8 cellular contexts compared by ENCODE assay signal in genomic region chr19:14450168-14450874, GRCh38. TPM values are rescaled to one million over a fixed set of nuclear protein-coding genes. Genes with fewer than 3 reads are reported as not detected.
A peak's percentile ranks its signal among the peaks of the same experiment; 100 is the strongest.
DNase-seq lines count a peak whose midpoint lies in the region; ATAC-seq, FAIRE-seq and TF ChIP-seq lines count a peak whose summit lies in the region.

No MANE protein-coding gene starts in this region.

- peak; percentile 67 for ATAC-seq in activated naive CD8-positive, alpha-beta T cell treated with anti-CD3 and anti-CD28 coated beads, Interleukin-2, amount 50 U/mL, for 24 hours
- no peak for ATAC-seq in GM21576 (IDR thresholded peaks at IDR 0.05; ENCODE audit: unreplicated experiment)

- H2BK12ac ChIP-seq in neuronal stem cell (ENCODE audit: low read length) = no peak overlapping the region

- H3K36me3 Mint-ChIP-seq in activated naive CD8-positive, alpha-beta T cell treated with anti-CD3 and anti-CD28 coated beads, Interleukin-2, amount 50 U/mL, for 24 hours (ENCODE audit: low read depth) = peaks cover 40% of the 10 kb centered on the region

- H3K36me3 ChIP-seq in neuronal stem cell (replicated peaks in 1 of 2; ENCODE audit: control insufficient read depth in 2 of 2, insufficient read depth in 2 of 2, low read length in 2 of 2) (peaks cover 28 to 81% of the 10 kb centered on the region in 2 donors), Peyer's patch (peaks cover 0 to 85% (median 0%) of the 10 kb centered on the region in 3 donors)

- peak overlapping the region; percentile 76 for H3K18ac ChIP-seq in neuronal stem cell (ENCODE audit: low read length)

- no peak overlapping the region for H4K91ac ChIP-seq in neuronal stem cell (ENCODE audit: low read depth, low read length, poor library complexity)

- no peak overlapping the region for H3K4me3 Mint-ChIP-seq in activated naive CD8-positive, alpha-beta T cell treated with anti-CD3 and anti-CD28 coated beads, Interleukin-2, amount 50 U/mL, for 24 hours

- H3K79me1 ChIP-seq in neuronal stem cell (ENCODE audit: low read depth, low read length) = peaks cover 6% of the 10 kb centered on the region

- no peak overlapping the region for H2BK5ac ChIP-seq in neuronal stem cell (ENCODE audit: low read length)

- H3K14ac ChIP-seq in neuronal stem cell (ENCODE audit: low read length) = peak overlapping the region; percentile 3

- no peak overlapping the region for H3K27ac ChIP-seq in neuronal stem cell (replicated peaks; ENCODE audit: low read length)
- no peak overlapping the region for H3K27ac ChIP-seq in Peyer's patch

- no peaks in the 10 kb centered on the region for H3K27me3 Mint-ChIP-seq in activated naive CD8-positive, alpha-beta T cell treated with anti-CD3 and anti-CD28 coated beads, Interleukin-2, amount 50 U/mL, for 24 hours

- H2BK15ac ChIP-seq in neuronal stem cell (ENCODE audit: low read length) = no peak overlapping the region

- H2BK120ac ChIP-seq in neuronal stem cell (ENCODE audit: low read depth, low read length) = no peak overlapping the region

- H3K4me1 Mint-ChIP-seq in activated naive CD8-positive, alpha-beta T cell treated with anti-CD3 and anti-CD28 coated beads, Interleukin-2, amount 50 U/mL, for 24 hours = peaks cover 1% of the 10 kb centered on the region

- H3K4me1 ChIP-seq in neuronal stem cell (ENCODE audit: control insufficient read depth in 2 of 2, insufficient read depth in 1 of 2, low read depth in 1 of 2, low read length in 2 of 2) (no peaks in the 10 kb centered on the region), Peyer's patch (no peaks in the 10 kb centered on the region)

- DNase-seq in 8988T (peak; percentile 64), GM18507 (ENCODE audit: extremely low spot score, insufficient read length, low read depth) (no peak), SW 1271 (lab: John Stamatoyannopoulos, UW) (peak; percentile 58 to 75), neuronal stem cell (ENCODE audit: low spot score) (no peak), Peyer's patch (no peak), HPDE6-E6E7 (ENCODE audit: extremely low spot score) (no peak)
- peak; percentile 80 for DNase-seq in activated naive CD8-positive, alpha-beta T cell treated with anti-CD3 and anti-CD28 coated beads, Interleukin-2, amount 50 U/mL, for 24 hours

- H3K4ac ChIP-seq in neuronal stem cell (ENCODE audit: low read length) = no peak overlapping the region

- H3K4me3 ChIP-seq in neuronal stem cell (ENCODE audit: low read length in 2 of 2) = no peak overlapping the region
- no peak overlapping the region for H3K4me3 ChIP-seq in Peyer's patch

- no peak overlapping the region for H2AFZ ChIP-seq in neuronal stem cell (ENCODE audit: low read length)

- no peak overlapping the region for H3K4me2 ChIP-seq in neuronal stem cell (ENCODE audit: insufficient read depth, low read length, poor library complexity, severe bottlenecking)

- H3K27me3 ChIP-seq in neuronal stem cell (ENCODE audit: control insufficient read depth in 3 of 3, insufficient read depth in 3 of 3, low read depth in 1 of 3, low read length in 3 of 3) (no peaks in the 10 kb centered on the region), Peyer's patch (no peaks in the 10 kb centered on the region)

- no peak for TF ChIP-seq POLR2A in Peyer's patch (IDR thresholded peaks at IDR 0.05)

- H3K27ac Mint-ChIP-seq in activated naive CD8-positive, alpha-beta T cell treated with anti-CD3 and anti-CD28 coated beads, Interleukin-2, amount 50 U/mL, for 24 hours = no peak overlapping the region

- no peak overlapping the region for H2AK5ac ChIP-seq in neuronal stem cell (ENCODE audit: low read depth, low read length)

- H3K9ac ChIP-seq in neuronal stem cell (ENCODE audit: low read depth, low read length, poor library complexity) = no peak overlapping the region

- no peak for TF ChIP-seq CTCF in Peyer's patch (IDR thresholded peaks at IDR 0.05)

- H3K9me3 ChIP-seq in neuronal stem cell (replicated peaks in 1 of 2; ENCODE audit: control insufficient read depth in 2 of 2, insufficient read depth in 1 of 2, low read depth in 1 of 2, low read length in 2 of 2) (peaks cover 0 to 8% of the 10 kb centered on the region in 2 donors), Peyer's patch (no peaks in the 10 kb centered on the region)

- WGBS in neuronal stem cell (ENCODE audit: extremely low coverage in 2 of 2, insufficient read length in 2 of 2, insufficient replicate concordance in 1 of 2), 2 donors = no CpG with 5 or more reads among the region's 30 CpGs

- no peak overlapping the region for H4K8ac ChIP-seq in neuronal stem cell (ENCODE audit: low read depth, low read length)

- no peaks in the 10 kb centered on the region for H3K9me3 Mint-ChIP-seq in activated naive CD8-positive, alpha-beta T cell treated with anti-CD3 and anti-CD28 coated beads, Interleukin-2, amount 50 U/mL, for 24 hours

- H3K23ac ChIP-seq in neuronal stem cell (ENCODE audit: low read depth, low read length, poor library complexity) = peak overlapping the region; percentile 96

- peak; percentile 21 for FAIRE-seq in GM18507 (lab: Jason Lieb, UNC)

RNA-seq across cellular contexts. Expression of gene PKN1, which starts 17.2 kb away (rescaled TPM):
- 70.0 TPM for polyA plus RNA-seq in neuronal stem cell (2013, experiment 1 of 2)
- polyA plus RNA-seq in neuronal stem cell (2013, experiment 2 of 2) = 68.8 TPM
- 100 to 1,000 TPM in 1 of 4 donors, 10 to 100 TPM in 3; 13.1 to 140 (median 28.2) TPM for total RNA-seq in Peyer's patch

RNA-seq across cellular contexts. Expression of gene PTGER1, which starts 24.8 kb away (rescaled TPM):
- 0.26 TPM for polyA plus RNA-seq in neuronal stem cell (2013, experiment 1 of 2)
- polyA plus RNA-seq in neuronal stem cell (2013, experiment 2 of 2) = 0.29 TPM
- not detected for total RNA-seq in Peyer's patch

RNA-seq across cellular contexts. Expression of gene DDX39A, which starts 31.2 kb away (rescaled TPM):
- polyA plus RNA-seq in neuronal stem cell (2013, experiment 1 of 2) = 75.6 TPM
- polyA plus RNA-seq in neuronal stem cell (2013, experiment 2 of 2) = 76.2 TPM
- 100 to 1,000 TPM in 3 of 4 donors, 10 to 100 TPM in 1; 52.5 to 283 (median 115) TPM for total RNA-seq in Peyer's patch

RNA-seq across cellular contexts. Expression of gene GIPC1, which starts 45.6 kb away (rescaled TPM):
- polyA plus RNA-seq in neuronal stem cell (2013, experiment 1 of 2) = 47.5 TPM
- polyA plus RNA-seq in neuronal stem cell (2013, experiment 2 of 2) = 45.1 TPM
- 10 to 100 TPM; 45.8 to 68.5 (median 65.2) TPM for total RNA-seq in Peyer's patch

Comparison
In these comparisons a context has a peak if more than half of its experiments do, and no peak if none do; other contexts are left out.
1. DNase-seq: peak in 8988T (single experiment), SW 1271 (2 of 2) and activated naive CD8-positive, alpha-beta T cell treated with anti-CD3 and anti-CD28 coated beads, Interleukin-2, amount 50 U/mL, for 24 hours (single experiment); none in GM18507 (single experiment), neuronal stem cell (single experiment), Peyer's patch (0 of 3) and HPDE6-E6E7 (single experiment).